ENCODE assay signal across 32 cellular contexts in the genomic region with DNA sequence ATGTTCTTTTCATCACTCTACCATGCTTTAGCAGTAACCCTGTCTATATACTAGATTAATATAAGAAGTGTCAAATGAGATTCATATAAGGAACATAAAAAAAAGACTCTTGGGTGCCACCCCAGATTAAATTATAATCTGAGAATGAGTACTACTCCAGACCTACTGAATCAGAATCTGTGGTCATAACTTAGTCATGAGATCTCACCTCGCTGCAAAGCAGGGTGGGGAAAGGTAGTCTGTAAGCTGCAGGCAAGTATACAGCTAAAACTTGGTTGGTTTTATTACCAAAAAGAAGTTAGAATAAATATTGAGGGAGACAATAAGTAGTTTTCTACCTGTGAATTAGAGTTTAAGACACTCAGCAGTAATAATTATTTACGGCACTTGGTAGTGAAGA.
"Had no signal": no experiment of that assay in that cellular context is flagged by ENCODE, and none has a peak within 500 bp of the region (broad histone marks: within the 10 kb centered on the region; RNA-seq: fewer than 3 reads in every experiment).

No MANE protein-coding gene starts in this region.

- H3K4me3 Mint-ChIP-seq: activated B cell treated with CpG ODN at 0.5 μM for 24 hours; activated CD4-positive, alpha-beta memory T cell treated with anti-CD3 and anti-CD28 coated beads for 36 hours; activated CD4-positive, alpha-beta T cell treated with anti-CD3 and anti-CD28 coated beads, Interleukin-2, amount 10 ng/mL, durations not matched to agents 24 days and 14 days; activated CD8-positive, alpha-beta T cell treated with anti-CD3 and anti-CD28 coated beads for 36 hours; activated naive CD4-positive, alpha-beta T cell treated with anti-CD3 and anti-CD28 coated beads for 36 hours; activated naive CD8-positive, alpha-beta T cell treated with anti-CD3 and anti-CD28 coated beads, Interleukin-2, amount 10 ng/mL, durations not matched to agents 7 days and 5 days; activated T-helper 1 cell treated with anti-CD3 and anti-CD28 coated beads, Interleukin-12 subunit alpha, Interleukin-12 subunit beta, Interleukin-2, Interleukin-4 antibody, amounts not matched to agents 30 ng/mL and 10 ng/mL and 1 ng/mL, durations not matched to agents 14 hours and 24 hours and 36 hours; activated T-helper 17 cell treated with anti-CD3 and anti-CD28 coated beads, Interleukin-2, amount 50 U/mL, for 72 hours; T-helper 1 cell treated with Interleukin-12 subunit alpha and Interleukin-12 subunit beta and Interleukin-4 antibody, amounts not matched to agents 30 μg/mL and 1 μg/mL, for 36 hours; T-helper 2 cell treated with Interferon-gamma antibody and Interleukin-4, amounts not matched to agents 5 μg/mL and 100 μg/mL, for 36 hours had no signal

- DNase-seq: activated B cell treated with CpG ODN at 0.5 μM for 24 hours; activated CD4-positive, alpha-beta memory T cell treated with anti-CD3 and anti-CD28 coated beads for 36 hours; activated CD4-positive, alpha-beta T cell treated with anti-CD3 and anti-CD28 coated beads for 4 hours; activated CD4-positive, alpha-beta T cell treated with anti-CD3 and anti-CD28 coated beads, Interleukin-2, amount 10 ng/mL, durations not matched to agents 24 days and 14 days; activated CD4-positive, alpha-beta T cell treated with anti-CD3 and anti-CD28 coated beads, Interleukin-2, amount 50 U/mL, for 1 hour; activated CD4-positive, alpha-beta T cell treated with anti-CD3 and anti-CD28 coated beads, Interleukin-2, amount 50 U/mL, for 4 hours; activated CD4-positive, CD25-positive, alpha-beta regulatory T cell treated with anti-CD3 and anti-CD28 coated beads, Interleukin-2, amount 50 U/mL, for 72 hours; activated CD8-positive, alpha-beta memory T cell treated with anti-CD3 and anti-CD28 coated beads, Interleukin-2, amount 50 U/mL, for 4 hours; activated CD8-positive, alpha-beta T cell treated with anti-CD3 and anti-CD28 coated beads for 36 hours; activated effector memory CD4-positive, alpha-beta T cell treated with anti-CD3 and anti-CD28 coated beads, Interleukin-2, amount 50 U/mL, for 16 hours; activated gamma-delta T cell treated with Interleukin-2 at 50 U/mL for 16 hours; activated naive CD4-positive, alpha-beta T cell; activated naive CD4-positive, alpha-beta T cell treated with anti-CD3 and anti-CD28 coated beads for 36 hours; activated naive CD4-positive, alpha-beta T cell treated with anti-CD3 and anti-CD28 coated beads, Interleukin-2, amount 50 U/mL, for 16 hours; activated naive CD8-positive, alpha-beta T cell treated with anti-CD3 and anti-CD28 coated beads, Interleukin-2, amount 10 ng/mL, durations not matched to agents 7 days and 5 days; activated T-cell treated with anti-CD3 and anti-CD28 coated beads for 4 hours; activated T-cell treated with anti-CD3 and anti-CD28 coated beads, Interleukin-2, amount 50 U/mL, for 1 hour; activated T-cell treated with anti-CD3 and anti-CD28 coated beads, Interleukin-2, amount 50 U/mL, for 48 hours; adrenal gland; amniotic stem cell; aorta; body of pancreas; brain microvascular endothelial cell; central memory CD4-positive, alpha-beta T cell; T-helper 1 cell; T-helper 2 cell; T-helper 9 cell had no signal

- H3K9me3 Mint-ChIP-seq: activated CD4-positive, alpha-beta memory T cell treated with anti-CD3 and anti-CD28 coated beads for 36 hours; activated naive CD4-positive, alpha-beta T cell treated with anti-CD3 and anti-CD28 coated beads for 36 hours; activated naive CD8-positive, alpha-beta T cell treated with anti-CD3 and anti-CD28 coated beads, Interleukin-2, amount 10 ng/mL, durations not matched to agents 7 days and 5 days; activated T-helper 1 cell treated with anti-CD3 and anti-CD28 coated beads, Interleukin-12 subunit alpha, Interleukin-12 subunit beta, Interleukin-2, Interleukin-4 antibody, amounts not matched to agents 30 ng/mL and 10 ng/mL and 1 ng/mL, durations not matched to agents 14 hours and 24 hours and 36 hours; activated T-helper 17 cell treated with anti-CD3 and anti-CD28 coated beads, Interleukin-2, amount 50 U/mL, for 72 hours; T-helper 1 cell treated with Interleukin-12 subunit alpha and Interleukin-12 subunit beta and Interleukin-4 antibody, amounts not matched to agents 30 μg/mL and 1 μg/mL, for 36 hours; T-helper 2 cell treated with Interferon-gamma antibody and Interleukin-4, amounts not matched to agents 5 μg/mL and 100 μg/mL, for 36 hours had no signal

- ATAC-seq: activated CD8-positive, alpha-beta T cell treated with anti-CD3 and anti-CD28 coated beads for 36 hours; activated naive CD4-positive, alpha-beta T cell treated with anti-CD3 and anti-CD28 coated beads, Interleukin-2, amount 50 U/mL, for 72 hours; activated T-helper 17 cell treated with anti-CD3 and anti-CD28 coated beads, Interleukin-2, amount 50 U/mL, for 72 hours; body of pancreas had no signal

- H3K4me1 Mint-ChIP-seq: activated B cell treated with CpG ODN at 0.5 μM for 24 hours; activated CD4-positive, alpha-beta T cell treated with anti-CD3 and anti-CD28 coated beads, Interleukin-2, amount 10 ng/mL, durations not matched to agents 24 days and 14 days; activated naive CD8-positive, alpha-beta T cell treated with anti-CD3 and anti-CD28 coated beads, Interleukin-2, amount 10 ng/mL, durations not matched to agents 7 days and 5 days; activated T-helper 17 cell treated with anti-CD3 and anti-CD28 coated beads, Interleukin-2, amount 50 U/mL, for 72 hours had no signal

- H3K27ac Mint-ChIP-seq: activated B cell treated with CpG ODN at 0.5 μM for 24 hours; activated CD4-positive, alpha-beta memory T cell treated with anti-CD3 and anti-CD28 coated beads for 36 hours; activated CD4-positive, alpha-beta T cell treated with anti-CD3 and anti-CD28 coated beads, Interleukin-2, amount 10 ng/mL, durations not matched to agents 24 days and 14 days; activated CD8-positive, alpha-beta T cell treated with anti-CD3 and anti-CD28 coated beads for 36 hours; activated naive CD4-positive, alpha-beta T cell treated with anti-CD3 and anti-CD28 coated beads for 36 hours; activated naive CD4-positive, alpha-beta T cell treated with anti-CD3 and anti-CD28 coated beads, Interleukin-2, amount 50 U/mL, for 72 hours; activated naive CD8-positive, alpha-beta T cell treated with anti-CD3 and anti-CD28 coated beads, Interleukin-2, amount 10 ng/mL, durations not matched to agents 7 days and 5 days; activated T-helper 1 cell treated with anti-CD3 and anti-CD28 coated beads, Interleukin-12 subunit alpha, Interleukin-12 subunit beta, Interleukin-2, Interleukin-4 antibody, amounts not matched to agents 30 ng/mL and 10 ng/mL and 1 ng/mL, durations not matched to agents 14 hours and 24 hours and 36 hours; activated T-helper 17 cell treated with anti-CD3 and anti-CD28 coated beads, Interleukin-2, amount 50 U/mL, for 72 hours; T-helper 1 cell treated with Interleukin-12 subunit alpha and Interleukin-12 subunit beta and Interleukin-4 antibody, amounts not matched to agents 30 μg/mL and 1 μg/mL, for 36 hours; T-helper 2 cell treated with Interferon-gamma antibody and Interleukin-4, amounts not matched to agents 5 μg/mL and 100 μg/mL, for 36 hours had no signal

- H3K36me3 Mint-ChIP-seq: activated CD4-positive, alpha-beta memory T cell treated with anti-CD3 and anti-CD28 coated beads for 36 hours; activated naive CD4-positive, alpha-beta T cell treated with anti-CD3 and anti-CD28 coated beads, Interleukin-2, amount 50 U/mL, for 72 hours; activated naive CD8-positive, alpha-beta T cell treated with anti-CD3 and anti-CD28 coated beads, Interleukin-2, amount 10 ng/mL, durations not matched to agents 7 days and 5 days had no signal

- H3K27me3 Mint-ChIP-seq: activated B cell treated with CpG ODN at 0.5 μM for 24 hours; activated CD4-positive, alpha-beta memory T cell treated with anti-CD3 and anti-CD28 coated beads for 36 hours; activated T-helper 17 cell treated with anti-CD3 and anti-CD28 coated beads, Interleukin-2, amount 50 U/mL, for 72 hours had no signal
